Comparison of ENCODE assay signal across 9 cellular contexts in the genomic region with DNA sequence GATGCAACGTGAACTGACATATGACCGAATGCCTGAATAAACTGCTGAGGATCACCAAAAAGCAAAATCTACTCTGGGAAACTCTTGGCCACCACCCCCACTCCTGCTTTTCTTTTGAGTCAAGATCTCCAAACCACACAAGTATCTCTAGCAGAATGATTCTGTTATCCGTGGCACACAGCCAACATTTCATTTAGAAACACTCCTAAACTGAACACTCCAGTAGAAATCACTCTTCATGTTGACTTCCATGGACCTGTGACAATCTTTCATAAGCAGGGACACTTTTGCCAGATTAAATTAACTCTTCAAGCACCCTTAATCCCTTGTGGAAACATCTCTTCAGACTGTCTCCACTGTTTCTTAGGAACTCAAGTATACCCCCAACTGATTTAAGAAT. TPM values are rescaled to one million over a fixed set of nuclear protein-coding genes. Genes with fewer than 3 reads are reported as not detected.
DNase-seq lines count a peak whose midpoint lies in the region; ATAC-seq and TF ChIP-seq lines count a peak whose summit lies in the region.
"Had no signal": no experiment of that assay in that cellular context is flagged by ENCODE, and none has a peak within 500 bp of the region (broad histone marks: within the 10 kb centered on the region; RNA-seq: fewer than 3 reads in every experiment).

No MANE protein-coding gene starts in this region.

- ATAC-seq in omental fat pad (ENCODE audit: low FRiP score) (peak; percentile 51), GM18520 (IDR thresholded peaks at IDR 0.05; ENCODE audit: unreplicated experiment) (no peak), GM19328 (IDR thresholded peaks at IDR 0.05; ENCODE audit: unreplicated experiment) (no peak)
- ATAC-seq: effector memory CD8-positive, alpha-beta T cell had no signal

- no peak for TF ChIP-seq CTCF in omental fat pad (IDR thresholded peaks at IDR 0.05)

- peak overlapping the region; percentile 3 for H3K27ac ChIP-seq in cingulate gyrus (ENCODE audit: low read depth, low read length)

- DNase-seq in GM04503 (ENCODE audit: low read depth) = peak; percentile 13
- peak; percentile 12 for DNase-seq in NCI-H2029 (lab: John Stamatoyannopoulos, UW)
- DNase-seq in omental fat pad (ENCODE audit: low spot score) = no peak
- DNase-seq in mesenteric fat pad (ENCODE audit: low spot score) = no peak
- DNase-seq: effector memory CD8-positive, alpha-beta T cell had no signal

RNA-seq across cellular contexts. Expression of a gene that starts 44.4 kb away (rescaled TPM):
- under 1 TPM in 1 of 4 donors, not detected in 3; 0.32 TPM for total RNA-seq in omental fat pad
- total RNA-seq in mesenteric fat pad = not detected
- total RNA-seq: SK-MEL-5 had no signal

Comparison
In these comparisons a context has a peak if more than half of its experiments do, and no peak if none do; other contexts are left out.
1. DNase-seq: peak in GM04503 (single experiment) and NCI-H2029 (single experiment); none in omental fat pad (single experiment) and mesenteric fat pad (single experiment).